ENCODE assay signal across 1 cellular context in genomic region chr22:20111045-20111688, GRCh38.
TF ChIP-seq lines count a peak whose summit lies in the region.

No MANE protein-coding gene starts in this region.

TF ChIP-seq in K562, 482 proteins besides CTCF, POLR2A, EP300 and RAD21 (continues in another document):
- TF ChIP-seq SMAD4 (CRISPR knock-in tag; conservative IDR thresholded peaks at IDR 0.05), result peak; percentile 26
- TF ChIP-seq PURB (CRISPR knock-in tag; IDR thresholded peaks at IDR 0.05; ENCODE audit: low read depth), result no peak
- 0 out of 2 replicates have a peak, but pooled peaks have one; percentile 10 for TF ChIP-seq ERF (CRISPR knock-in tag; IDR thresholded peaks at IDR 0.05)
- TF ChIP-seq ZBTB49 (CRISPR knock-in tag; IDR thresholded peaks at IDR 0.05; ENCODE audit: borderline replicate concordance), result no peak
- peak; percentile 83; the same call in 1 of the 2 replicates for TF ChIP-seq PTBP1 (IDR thresholded peaks at IDR 0.05; ENCODE audit: low read depth, low read length)
- TF ChIP-seq PML (IDR thresholded peaks at IDR 0.05; ENCODE audit: low read length), result 0 out of 2 replicates have a peak, but pooled peaks have one; percentile 25
- no peak for TF ChIP-seq ATF2 (CRISPR knock-in tag; IDR thresholded peaks at IDR 0.05)
- peak; percentile 43; the same call in 1 of the 2 replicates for TF ChIP-seq BHLHE40 (IDR thresholded peaks at IDR 0.05; ENCODE audit: low read length)
- TF ChIP-seq KDM4B (IDR thresholded peaks at IDR 0.05; ENCODE audit: borderline replicate concordance in 2 of 2, low read depth in 1 of 2), result peak in 1 of 2 experiments; percentile 30; a peak in 2 of 4 replicates
- no peak for TF ChIP-seq TAF9B (IDR thresholded peaks at IDR 0.05; ENCODE audit: partially characterized antibody)
- peak; percentile 84 for TF ChIP-seq CHD7 (IDR thresholded peaks at IDR 0.05; ENCODE audit: low read depth, low read length)
- no peak for TF ChIP-seq ZFX (CRISPR knock-in tag; IDR thresholded peaks at IDR 0.05)
- TF ChIP-seq GABPB2 (CRISPR knock-in tag; conservative IDR thresholded peaks at IDR 0.05), result peak; percentile 6; the same call in 1 of the 2 replicates
- 0 out of 4 replicates have a peak, but pooled peaks of 1 of the 2 experiments have one; percentile 12 for TF ChIP-seq ZMIZ1 (IDR thresholded peaks at IDR 0.05; ENCODE audit: low read depth in 2 of 2, low read length in 2 of 2)
- TF ChIP-seq OTX1 (CRISPR knock-in tag; IDR thresholded peaks at IDR 0.05), result peak; percentile 55; the same call in 1 of the 2 replicates
- no peak for TF ChIP-seq ZNF232 (CRISPR knock-in tag; IDR thresholded peaks at IDR 0.05)
- peak; percentile 71; the same call in 1 of the 2 replicates for TF ChIP-seq GTF2F1 (IDR thresholded peaks at IDR 0.05; ENCODE audit: low read depth, low read length)
- TF ChIP-seq SRF (CRISPR knock-in tag; IDR thresholded peaks at IDR 0.05), result peak in 1 of 2 experiments; percentile 59; a peak in 1 of 4 replicates
- peak; percentile 6 for TF ChIP-seq MXD1 (CRISPR knock-in tag; IDR thresholded peaks at IDR 0.05; ENCODE audit: borderline replicate concordance, poor library complexity, severe bottlenecking)
- no peak for TF ChIP-seq DACH1 (IDR thresholded peaks at IDR 0.05; ENCODE audit: partially characterized antibody)
- TF ChIP-seq CAMTA2 (CRISPR knock-in tag; conservative IDR thresholded peaks at IDR 0.05), result no peak
- peak; percentile 93 for TF ChIP-seq THAP12 (CRISPR knock-in tag; IDR thresholded peaks at IDR 0.05)
- no peak for TF ChIP-seq RHOXF2B (CRISPR knock-in tag; conservative IDR thresholded peaks at IDR 0.05)
- TF ChIP-seq USF2 (CRISPR knock-in tag; IDR thresholded peaks at IDR 0.05), result no peak
- TF ChIP-seq ZNF140 (CRISPR knock-in tag; IDR thresholded peaks at IDR 0.05), result no peak
- no peak for TF ChIP-seq NCOR1 (IDR thresholded peaks at IDR 0.05)
- TF ChIP-seq DMBX1 (CRISPR knock-in tag; IDR thresholded peaks at IDR 0.05; ENCODE audit: borderline replicate concordance), result peak; percentile 30; the same call in 1 of the 2 replicates
- peak; percentile 2; the same call in 1 of the 2 replicates for TF ChIP-seq MXI1 (IDR thresholded peaks at IDR 0.05; ENCODE audit: low read depth, low read length)
- peak; percentile 92; the same call in 1 of the 2 replicates for TF ChIP-seq TAF15 (IDR thresholded peaks at IDR 0.05; ENCODE audit: low read depth, low read length)
- TF ChIP-seq SUPT5H (IDR thresholded peaks at IDR 0.05), result peak; percentile 93
- TF ChIP-seq RBM22 (IDR thresholded peaks at IDR 0.05; ENCODE audit: low read depth, low read length, poor library complexity, severe bottlenecking), result no peak
- peak; percentile 99 for TF ChIP-seq WHSC1 (IDR thresholded peaks at IDR 0.05; ENCODE audit: low read length)
- TF ChIP-seq CHCHD3 (CRISPR knock-in tag; IDR thresholded peaks at IDR 0.05), result peak; percentile 73
- peak; percentile 85; the same call in 1 of the 2 replicates for TF ChIP-seq NR4A1 (CRISPR knock-in tag; IDR thresholded peaks at IDR 0.05)
- TF ChIP-seq NR4A1 (tag; IDR thresholded peaks at IDR 0.05), result peak; percentile 51; the same call in 1 of the 2 replicates
